1 cellular context compared by ENCODE assay signal in the genomic region with DNA sequence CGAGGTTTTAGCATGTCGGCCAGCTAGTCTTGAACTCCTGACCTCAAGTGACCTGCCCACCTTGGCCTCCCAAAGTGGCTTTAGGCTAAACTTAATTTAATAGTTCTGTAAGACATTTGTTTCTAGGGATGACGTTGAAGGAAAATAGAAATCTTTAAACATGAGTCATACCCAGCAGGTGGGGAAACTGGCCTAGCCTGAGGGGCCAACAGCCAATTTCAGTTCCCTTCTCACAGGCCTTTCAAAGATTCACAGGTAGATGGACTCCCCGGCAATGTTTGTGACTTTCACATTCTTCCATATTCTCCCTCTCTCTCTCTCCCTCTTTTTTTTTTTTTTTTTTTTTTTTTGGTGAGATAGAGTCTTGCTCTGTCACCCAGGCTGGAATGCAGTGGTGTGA.
TF ChIP-seq lines count a peak whose summit lies in the region.

No MANE protein-coding gene starts in this region.

TF ChIP-seq in HepG2, 621 proteins besides CTCF, POLR2A, EP300 and RAD21:
- 0 out of 2 replicates have a peak, but pooled peaks have one; percentile 18 for TF ChIP-seq ZMYM2 (CRISPR knock-in tag; IDR thresholded peaks at IDR 0.05)
- no peak for TF ChIP-seq ZNF326 (CRISPR knock-in tag; IDR thresholded peaks at IDR 0.05; ENCODE audit: borderline replicate concordance)
- 0 out of 2 replicates have a peak, but pooled peaks have one; percentile 46 for TF ChIP-seq FOSL2 (CRISPR knock-in tag; IDR thresholded peaks at IDR 0.05)
- TF ChIP-seq ZNF263 (CRISPR knock-in tag; IDR thresholded peaks at IDR 0.05) = no peak
- TF ChIP-seq, protein P1, sequence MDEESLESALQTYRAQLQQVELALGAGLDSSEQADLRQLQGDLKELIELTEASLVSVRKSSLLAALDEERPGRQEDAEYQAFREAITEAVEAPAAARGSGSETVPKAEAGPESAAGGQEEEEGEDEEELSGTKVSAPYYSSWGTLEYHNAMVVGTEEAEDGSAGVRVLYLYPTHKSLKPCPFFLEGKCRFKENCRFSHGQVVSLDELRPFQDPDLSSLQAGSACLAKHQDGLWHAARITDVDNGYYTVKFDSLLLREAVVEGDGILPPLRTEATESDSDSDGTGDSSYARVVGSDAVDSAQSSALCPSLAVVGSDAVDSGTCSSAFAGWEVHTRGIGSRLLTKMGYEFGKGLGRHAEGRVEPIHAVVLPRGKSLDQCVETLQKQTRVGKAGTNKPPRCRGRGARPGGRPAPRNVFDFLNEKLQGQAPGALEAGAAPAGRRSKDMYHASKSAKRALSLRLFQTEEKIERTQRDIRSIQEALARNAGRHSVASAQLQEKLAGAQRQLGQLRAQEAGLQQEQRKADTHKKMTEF (CRISPR knock-in tag; IDR thresholded peaks at IDR 0.05) = no peak
- no peak for TF ChIP-seq REPIN1 (CRISPR knock-in tag; IDR thresholded peaks at IDR 0.05; ENCODE audit: borderline replicate concordance, low read depth)
TF ChIP-seq in HepG2: peak in this region for 2.
